Comparison of ENCODE assay signal across 1 cellular context in genomic region chr2:33559986-33560385, GRCh38.
TF ChIP-seq lines count a peak whose summit lies in the region.

No MANE protein-coding gene starts in this region.

TF ChIP-seq in GM23338, 12 proteins besides CTCF, POLR2A, EP300 and RAD21 (continued from another document):
- TF ChIP-seq REST (IDR thresholded peaks at IDR 0.05; ENCODE audit: unreplicated experiment): no peak
- TF ChIP-seq EZH2 (IDR thresholded peaks at IDR 0.05; ENCODE audit: low read depth, unreplicated experiment): no peak
- no peak for TF ChIP-seq ZNF331 (CRISPR knock-in tag; IDR thresholded peaks at IDR 0.05; ENCODE audit: low read depth)
- TF ChIP-seq JUNB (IDR thresholded peaks at IDR 0.05; ENCODE audit: unreplicated experiment): no peak
